In genomic region chr5:14591548-14591947, GRCh38 we compare ENCODE assay signal across 18 cellular contexts. TPM values are rescaled to one million over a fixed set of nuclear protein-coding genes. Genes with fewer than 3 reads are reported as not detected.
DNase-seq lines count a peak whose midpoint lies in the region; ATAC-seq and TF ChIP-seq lines count a peak whose summit lies in the region.
"Had no signal": no experiment of that assay in that cellular context is flagged by ENCODE, and none has a peak within 500 bp of the region (broad histone marks: within the 10 kb centered on the region; RNA-seq: fewer than 3 reads in every experiment).

No MANE protein-coding gene starts in this region.

- no peak overlapping the region for H3K4me3 Mint-ChIP-seq in CD8-positive, alpha-beta memory T cell
- no peak overlapping the region for H3K4me3 Mint-ChIP-seq in effector memory CD8-positive, alpha-beta T cell
- H3K4me3 Mint-ChIP-seq: activated T-cell treated with anti-CD3 and anti-CD28 coated beads, Interleukin-2, amount 50 U/mL, for 72 hours had no signal

- DNase-seq in CD8-positive, alpha-beta memory T cell: no peak
- no peak for DNase-seq in effector memory CD8-positive, alpha-beta T cell
- DNase-seq in stimulated activated CD4-positive, alpha-beta T cell treated with anti-CD3 and anti-CD28 coated beads, Interleukin-4, amount 100 ng/mL, for 4 hours: no peak
- DNase-seq in G401 (ENCODE audit: low spot score): no peak
- DNase-seq: activated CD4-positive, alpha-beta T cell treated with anti-CD3 and anti-CD28 coated beads, Interleukin-2, amount 50 U/mL, for 48 hours; activated T-cell treated with anti-CD3 and anti-CD28 coated beads, Interleukin-2, amount 50 U/mL, for 72 hours; AML-193; amniotic stem cell; caudate nucleus; DMS 273 treated with DMSO at 0.1 percent for 48 hours; H7; NCI-H146; NCI-H2227 treated with DMSO at 0.1 percent for 48 hours; stimulated activated CD4-positive, alpha-beta T cell treated with anti-CD3 and anti-CD28 coated beads, Interleukin-2, amount 100 ng/mL, for 48 hours had no signal

- in situ Hi-C loops in G401 (cut with HindIII; ENCODE audit: low sequenced_read_pairs): no loop called here

- peaks cover 72% of the 10 kb centered on the region for H3K4me1 ChIP-seq in CD8-positive, alpha-beta memory T cell (ENCODE audit: insufficient read depth, low read length)
- H3K4me1 ChIP-seq in Loucy (ENCODE audit: insufficient read depth, low read length, poor library complexity, severe bottlenecking): peaks cover 89% of the 10 kb centered on the region
- peaks cover 5% of the 10 kb centered on the region for H3K4me1 ChIP-seq in parathyroid adenoma

- H3K9ac ChIP-seq in Loucy (ENCODE audit: low read depth, low read length, poor library complexity, severe bottlenecking) (no peak overlapping the region), parathyroid adenoma (no peak overlapping the region)

- H3K36me3 Mint-ChIP-seq in CD8-positive, alpha-beta memory T cell: peaks cover 0 to 1% (median 0%) of the 10 kb centered on the region in 3 donors
- H3K36me3 Mint-ChIP-seq in effector memory CD8-positive, alpha-beta T cell (ENCODE audit: insufficient read depth): peaks cover 7% of the 10 kb centered on the region

- no peaks in the 10 kb centered on the region for H3K9me2 ChIP-seq in Loucy (replicated peaks; ENCODE audit: low read depth, low read length)

- no peak for ATAC-seq in effector memory CD8-positive, alpha-beta T cell (replicated peaks)
- no peak for ATAC-seq in GM21619 (IDR thresholded peaks at IDR 0.05; ENCODE audit: unreplicated experiment)
- ATAC-seq: sciatic nerve had no signal

- H2AFZ ChIP-seq in Loucy (ENCODE audit: low read length) (no peak overlapping the region), parathyroid adenoma (peak overlapping the region; percentile 16)

- peaks cover 87 to 98% (median 96%) of the 10 kb centered on the region in 3 donors for H3K4me1 Mint-ChIP-seq in CD8-positive, alpha-beta memory T cell
- H3K4me1 Mint-ChIP-seq in effector memory CD8-positive, alpha-beta T cell (ENCODE audit: low read depth in 2 of 2): peaks cover 71 to 86% of the 10 kb centered on the region in 2 donors

- H3K27ac Mint-ChIP-seq in CD8-positive, alpha-beta memory T cell: peak overlapping the region; percentile 75 to 97 (median 85)
- H3K27ac Mint-ChIP-seq in effector memory CD8-positive, alpha-beta T cell: peak overlapping the region; percentile 10 to 90

- no peak overlapping the region for H3K27ac ChIP-seq in CD8-positive, alpha-beta memory T cell (ENCODE audit: low read depth, low read length)
- H3K27ac ChIP-seq in parathyroid adenoma: no peak overlapping the region

- peaks cover 11% of the 10 kb centered on the region; the same call in 1 of the 2 replicates for H3F3A ChIP-seq in Loucy (ENCODE audit: low read depth)

- TF ChIP-seq CTCF in Loucy (conservative IDR thresholded peaks at IDR 0.05; ENCODE audit: low read length) (no peak), parathyroid adenoma (IDR thresholded peaks at IDR 0.05) (no peak)

- no peaks in the 10 kb centered on the region for H3K36me3 ChIP-seq in CD8-positive, alpha-beta memory T cell (ENCODE audit: insufficient read depth, low read length)
- H3K36me3 ChIP-seq in Loucy (ENCODE audit: insufficient read depth, low read length) (no peaks in the 10 kb centered on the region), parathyroid adenoma (ENCODE audit: control insufficient read depth, insufficient read depth, low read length) (no peaks in the 10 kb centered on the region)

- no peaks in the 10 kb centered on the region for H3K9me3 ChIP-seq in CD8-positive, alpha-beta memory T cell (ENCODE audit: low read length)
- H3K9me3 ChIP-seq in Loucy (ENCODE audit: insufficient read depth, low read depth, low read length) (no peaks in the 10 kb centered on the region), parathyroid adenoma (ENCODE audit: control insufficient read depth, low read length) (no peaks in the 10 kb centered on the region)

- H3K79me2 ChIP-seq in Loucy (ENCODE audit: insufficient read depth, low read length) (peaks cover 89% of the 10 kb centered on the region), parathyroid adenoma (peaks cover 4% of the 10 kb centered on the region)

- no peaks in the 10 kb centered on the region for H4K20me1 ChIP-seq in Loucy (ENCODE audit: insufficient read depth, low read length, poor library complexity, severe bottlenecking)

- H3K4me2 ChIP-seq in Loucy (ENCODE audit: low read depth, low read length, poor library complexity, severe bottlenecking) (peak overlapping the region; percentile 16), parathyroid adenoma (ENCODE audit: low read length) (no peak overlapping the region)

- CTCF ChIA-PET in CD8-positive, alpha-beta memory T cell (lab: Charles Lee): interaction anchor here (2.4 to 4.8 kb wide), 2 partner anchors 8 to 57 kb away, joined by 6 to 37 read pairs; partner anchors contain the start of gene OTULINL

- no peak overlapping the region for H3K4me3 ChIP-seq in CD8-positive, alpha-beta memory T cell (ENCODE audit: low read length)
- H3K4me3 ChIP-seq in Loucy (ENCODE audit: low read length, poor library complexity, severe bottlenecking): no peak overlapping the region
- H3K4me3 ChIP-seq in parathyroid adenoma (ENCODE audit: low read depth, low read length): no peak overlapping the region

- H3K27me3 Mint-ChIP-seq in CD8-positive, alpha-beta memory T cell: no peaks in the 10 kb centered on the region
- H3K27me3 Mint-ChIP-seq in effector memory CD8-positive, alpha-beta T cell: no peaks in the 10 kb centered on the region

- no peaks in the 10 kb centered on the region for H3K27me3 ChIP-seq in CD8-positive, alpha-beta memory T cell (ENCODE audit: insufficient read depth, low read length, poor library complexity, severe bottlenecking)
- H3K27me3 ChIP-seq in Loucy (ENCODE audit: insufficient read depth, low read length, poor library complexity, severe bottlenecking) (no peaks in the 10 kb centered on the region), parathyroid adenoma (ENCODE audit: control insufficient read depth, insufficient read depth, low read length) (no peaks in the 10 kb centered on the region)

- POLR2A ChIA-PET in CD8-positive, alpha-beta memory T cell (lab: Charles Lee): interaction anchor here (5.3 kb wide), 1 partner anchor 9 kb away, joined by 48 read pairs; the partner anchor contains the start of gene OTULINL

- no peaks in the 10 kb centered on the region for H3K9me3 Mint-ChIP-seq in CD8-positive, alpha-beta memory T cell
- H3K9me3 Mint-ChIP-seq in effector memory CD8-positive, alpha-beta T cell: no peaks in the 10 kb centered on the region
- H3K9me3 Mint-ChIP-seq: activated T-cell treated with anti-CD3 and anti-CD28 coated beads, Interleukin-2, amount 50 U/mL, for 72 hours had no signal

RNA-seq across cellular contexts. Expression of gene OTULINL, which starts 10.0 kb away (rescaled TPM):
- 10 to 100 TPM; 15.4 to 19.6 TPM for total RNA-seq in CD8-positive, alpha-beta memory T cell
- 24.5 TPM for polyA plus RNA-seq in CD8-positive, alpha-beta memory T cell
- total RNA-seq in G401 (2014; rRNA removed; shearing (Covaris generic)): 0.25 and 1.7 TPM in 2 replicates
